ENCODE assay signal across 9 cellular contexts in genomic region chr14:21099596-21099985, GRCh38. TPM values are rescaled to one million over a fixed set of nuclear protein-coding genes. Genes with fewer than 3 reads are reported as not detected.
DNase-seq lines count a peak whose midpoint lies in the region; ATAC-seq and TF ChIP-seq lines count a peak whose summit lies in the region.
"Had no signal": no experiment of that assay in that cellular context is flagged by ENCODE, and none has a peak within 500 bp of the region (broad histone marks: within the 10 kb centered on the region; RNA-seq: fewer than 3 reads in every experiment).

No MANE protein-coding gene starts in this region.

- TF ChIP-seq CTCF in AG04450 (IDR thresholded peaks at IDR 0.05; ENCODE audit: low read depth, low read length) (no peak), chondrocyte (IDR thresholded peaks at IDR 0.05) (no peak), nephron progenitor cell (IDR thresholded peaks at IDR 0.05) (no peak)

- no peaks in the 10 kb centered on the region for H3K36me3 Mint-ChIP-seq in chondrocyte (ENCODE audit: low read depth)
- H3K36me3 Mint-ChIP-seq in nephron progenitor cell (ENCODE audit: low read depth) = no peaks in the 10 kb centered on the region

- no peak overlapping the region; the same call in 1 of the 2 replicates for H3K9ac ChIP-seq in HUES64 (ENCODE audit: low read depth, low read length)

- peaks cover 9% of the 10 kb centered on the region for H3K27me3 ChIP-seq in AG04450 (ENCODE audit: control insufficient read depth, insufficient read depth, low read length)
- no peaks in the 10 kb centered on the region for H3K27me3 ChIP-seq in HUES64 (ENCODE audit: insufficient read depth, low read length)
- no peaks in the 10 kb centered on the region for H3K27me3 ChIP-seq in H7 (ENCODE audit: control insufficient read depth, insufficient read depth, low read length)

- WGBS in HUES64 = 82% methylated on average over 3 of the region's 5 CpGs

- H3K9me3 Mint-ChIP-seq in chondrocyte (ENCODE audit: low read depth) (no peaks in the 10 kb centered on the region), nephron progenitor cell (no peaks in the 10 kb centered on the region)

- H3K4me1 Mint-ChIP-seq in chondrocyte (ENCODE audit: low read depth) (peaks cover 55% of the 10 kb centered on the region), nephron progenitor cell (peaks cover 81% of the 10 kb centered on the region)

- H3K4me3 Mint-ChIP-seq in chondrocyte (ENCODE audit: unreplicated experiment) (peak overlapping the region; percentile 76), nephron progenitor cell (peak overlapping the region; percentile 91)

- H3K4me1 ChIP-seq in HUES64 (ENCODE audit: insufficient read depth, low read length) = peaks cover 59% of the 10 kb centered on the region

- ATAC-seq in HG03196 (IDR thresholded peaks at IDR 0.05; ENCODE audit: unreplicated experiment) = no peak
- no peak for ATAC-seq in HG03521 (IDR thresholded peaks at IDR 0.05; ENCODE audit: unreplicated experiment)
- ATAC-seq in esophagus mucosa = no peak

- H3K9me3 ChIP-seq in AG04450 (ENCODE audit: control insufficient read depth, insufficient read depth, low read length) (no peaks in the 10 kb centered on the region; the same call in 1 of the 2 replicates), HUES64 (ENCODE audit: insufficient read depth, low read depth, low read length) (no peaks in the 10 kb centered on the region)

- H3K36me3 ChIP-seq in HUES64 (ENCODE audit: insufficient read depth, low read length) = no peaks in the 10 kb centered on the region
- H3K36me3 ChIP-seq in H7 (replicated peaks; ENCODE audit: control insufficient read depth, insufficient read depth, low read length) = no peaks in the 10 kb centered on the region

- DNase-seq in AG04450 (ENCODE audit: low read depth, low spot score) (no peak), chondrocyte (ENCODE audit: low spot score) (no peak), nephron progenitor cell (no peak), H7 (no peak)
- DNase-seq: activated CD8-positive, alpha-beta memory T cell treated with anti-CD3 and anti-CD28 coated beads, Interleukin-2, amount 50 U/mL, for 48 hours had no signal

- H3K27ac ChIP-seq in AG04450 (ENCODE audit: low read depth, low read length) (no peak overlapping the region), HUES64 (ENCODE audit: low read depth, low read length) (peak overlapping the region; percentile 82)

- H3K27ac Mint-ChIP-seq in chondrocyte (ENCODE audit: unreplicated experiment) = peak overlapping the region; percentile 86
- peak overlapping the region; percentile 91 for H3K27ac Mint-ChIP-seq in nephron progenitor cell

- H3K27me3 Mint-ChIP-seq in chondrocyte (ENCODE audit: low read depth) = no peaks in the 10 kb centered on the region
- H3K27me3 Mint-ChIP-seq in nephron progenitor cell (ENCODE audit: low read depth, poor library complexity) = no peaks in the 10 kb centered on the region

- CTCF ChIA-PET in AG04450 (lab: Charles Lee) = interaction anchor here (0.6 to 2.9 kb wide), 4 partner anchors 10 to 129 kb away, joined by 3 to 22 read pairs (median 10); no protein-coding TSS in a partner anchor

- H3K4me3 ChIP-seq in AG04450 (ENCODE audit: low read depth, low read length) (peak overlapping the region; percentile 73), HUES64 (ENCODE audit: low read length) (peak overlapping the region; percentile 75), H7 (ENCODE audit: insufficient read depth, low read depth, low read length) (no peak overlapping the region)

- POLR2A ChIA-PET in AG04450 (lab: Yijun Ruan, JAX) = no interaction called here

RNA-seq across cellular contexts. Expression of gene ZNF219, which starts 1.1 kb away (rescaled TPM):
- polyA plus RNA-seq in AG04450 (2011; rRNA removed) = 3.9 and 4.8 TPM in 2 replicates
- 2.0 and 5.7 TPM in 2 replicates for polyA minus RNA-seq in AG04450 (2011; rRNA and poly(A)+ RNA removed)
- 83.6 TPM for polyA plus RNA-seq in HUES64 (2013, experiment 1 of 2)
- polyA plus RNA-seq in HUES64 (2013, experiment 2 of 2) = 87.7 TPM
- total RNA-seq in chondrocyte = 23.3 to 26.3 TPM (median 23.9 TPM) in 3 replicates
- 71.2 and 90.3 TPM in 2 replicates for total RNA-seq in H7 (2014; rRNA removed; shearing (Covaris generic))
- 40.4 TPM for total RNA-seq in esophagus mucosa

RNA-seq across cellular contexts. Expression of gene TMEM253, which starts 1.3 kb away (rescaled TPM):
- polyA plus RNA-seq in AG04450 (2011; rRNA removed) = 0.21 TPM in 2 replicates
- not detected in 2 replicates for polyA minus RNA-seq in AG04450 (2011; rRNA and poly(A)+ RNA removed)
- 1.5 TPM for polyA plus RNA-seq in HUES64 (2013, experiment 1 of 2)
- 0.63 TPM for polyA plus RNA-seq in HUES64 (2013, experiment 2 of 2)
- total RNA-seq in chondrocyte (1.1 to 1.6 TPM (median 1.2 TPM) in 3 replicates), esophagus mucosa (1.6 TPM)
- total RNA-seq in H7 (2014; rRNA removed; shearing (Covaris generic)) = 0.31 and 0.78 TPM in 2 replicates

RNA-seq across cellular contexts. Expression of gene ARHGEF40, which starts 29.5 kb away (rescaled TPM):
- polyA plus RNA-seq in AG04450 (2011; rRNA removed) = 40.7 and 52.2 TPM in 2 replicates
- polyA minus RNA-seq in AG04450 (2011; rRNA and poly(A)+ RNA removed) = 58.3 and 66.3 TPM in 2 replicates
- 43.1 TPM for polyA plus RNA-seq in HUES64 (2013, experiment 1 of 2)
- polyA plus RNA-seq in HUES64 (2013, experiment 2 of 2) = 44.1 TPM
- total RNA-seq in chondrocyte = 86.1 to 144 TPM (median 90.4 TPM) in 3 replicates
- total RNA-seq in H7 (2014; rRNA removed; shearing (Covaris generic)) = 63.9 and 82.1 TPM in 2 replicates
- total RNA-seq in esophagus mucosa = 2.3 TPM

RNA-seq across cellular contexts. Expression of gene RNASE8, which starts 42.0 kb away (rescaled TPM):
- not detected in 2 replicates for polyA plus RNA-seq in AG04450 (2011; rRNA removed)
- not detected in 2 replicates for polyA minus RNA-seq in AG04450 (2011; rRNA and poly(A)+ RNA removed)
- not detected for polyA plus RNA-seq in HUES64 (2013, experiment 1 of 2)
- polyA plus RNA-seq in HUES64 (2013, experiment 2 of 2) = not detected
- total RNA-seq in chondrocyte (not detected in 3 replicates), esophagus mucosa (not detected)
- not detected in 2 replicates for total RNA-seq in H7 (2014; rRNA removed; shearing (Covaris generic))

RNA-seq across cellular contexts. Expression of gene OR5AU1, which starts 56.3 kb away (rescaled TPM):
- polyA plus RNA-seq in AG04450 (2011; rRNA removed) = not detected in 2 replicates
- polyA minus RNA-seq in AG04450 (2011; rRNA and poly(A)+ RNA removed) = not detected in 2 replicates
- not detected for polyA plus RNA-seq in HUES64 (2013, experiment 1 of 2)
- polyA plus RNA-seq in HUES64 (2013, experiment 2 of 2) = not detected
- not detected in 3 replicates for total RNA-seq in chondrocyte
- not detected in 2 replicates for total RNA-seq in H7 (2014; rRNA removed; shearing (Covaris generic))
- total RNA-seq in esophagus mucosa = not detected

Comparison
In these comparisons a context has a peak if more than half of its experiments do, and no peak if none do; other contexts are left out.
1. RNA of gene ARHGEF40, which starts 29.5 kb away (total RNA-seq): 86.1 to 144 TPM in chondrocyte and 63.9 to 82.1 TPM in H7; 2.3 TPM in esophagus mucosa (single experiment); every median in the first group is over 10 times any median in the second.